2 cellular contexts compared by ENCODE assay signal in the genomic region with DNA sequence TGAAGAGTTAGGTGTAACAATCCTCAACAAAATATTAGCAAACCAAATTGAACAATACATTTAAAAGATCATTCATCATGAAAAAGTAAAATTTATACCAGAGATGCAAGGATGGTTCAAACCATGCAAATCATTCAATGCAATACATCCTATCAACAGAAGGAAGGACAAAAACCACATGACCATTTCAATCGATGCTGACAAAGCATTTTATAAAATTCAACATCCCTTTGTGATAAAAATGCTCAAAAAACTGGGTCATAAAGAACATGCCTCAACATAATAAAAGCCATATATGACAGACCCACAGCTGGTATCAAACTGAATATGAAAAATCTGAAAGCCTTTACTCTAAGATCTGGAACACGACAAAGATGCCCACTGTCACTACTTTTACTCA.
TF ChIP-seq lines count a peak whose summit lies in the region.

No MANE protein-coding gene starts in this region.

TF ChIP-seq in HepG2, 621 proteins besides CTCF, POLR2A, EP300 and RAD21 (continued from another document):
- TF ChIP-seq, protein P1, sequence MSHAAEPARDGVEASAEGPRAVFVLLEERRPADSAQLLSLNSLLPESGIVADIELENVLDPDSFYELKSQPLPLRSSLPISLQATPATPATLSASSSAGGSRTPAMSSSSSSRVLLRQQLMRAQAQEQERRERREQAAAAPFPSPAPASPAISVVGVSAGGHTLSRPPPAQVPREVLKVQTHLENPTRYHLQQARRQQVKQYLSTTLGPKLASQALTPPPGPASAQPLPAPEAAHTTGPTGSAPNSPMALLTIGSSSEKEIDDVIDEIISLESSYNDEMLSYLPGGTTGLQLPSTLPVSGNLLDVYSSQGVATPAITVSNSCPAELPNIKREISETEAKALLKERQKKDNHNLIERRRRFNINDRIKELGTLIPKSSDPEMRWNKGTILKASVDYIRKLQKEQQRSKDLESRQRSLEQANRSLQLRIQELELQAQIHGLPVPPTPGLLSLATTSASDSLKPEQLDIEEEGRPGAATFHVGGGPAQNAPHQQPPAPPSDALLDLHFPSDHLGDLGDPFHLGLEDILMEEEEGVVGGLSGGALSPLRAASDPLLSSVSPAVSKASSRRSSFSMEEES (CRISPR knock-in tag; IDR thresholded peaks at IDR 0.05): no peak
- TF ChIP-seq CBX2 (IDR thresholded peaks at IDR 0.05; ENCODE audit: low read depth, low read length): no peak
- TF ChIP-seq CBX2 (CRISPR knock-in tag; IDR thresholded peaks at IDR 0.05; ENCODE audit: low read depth): no peak
- TF ChIP-seq, protein P2, sequence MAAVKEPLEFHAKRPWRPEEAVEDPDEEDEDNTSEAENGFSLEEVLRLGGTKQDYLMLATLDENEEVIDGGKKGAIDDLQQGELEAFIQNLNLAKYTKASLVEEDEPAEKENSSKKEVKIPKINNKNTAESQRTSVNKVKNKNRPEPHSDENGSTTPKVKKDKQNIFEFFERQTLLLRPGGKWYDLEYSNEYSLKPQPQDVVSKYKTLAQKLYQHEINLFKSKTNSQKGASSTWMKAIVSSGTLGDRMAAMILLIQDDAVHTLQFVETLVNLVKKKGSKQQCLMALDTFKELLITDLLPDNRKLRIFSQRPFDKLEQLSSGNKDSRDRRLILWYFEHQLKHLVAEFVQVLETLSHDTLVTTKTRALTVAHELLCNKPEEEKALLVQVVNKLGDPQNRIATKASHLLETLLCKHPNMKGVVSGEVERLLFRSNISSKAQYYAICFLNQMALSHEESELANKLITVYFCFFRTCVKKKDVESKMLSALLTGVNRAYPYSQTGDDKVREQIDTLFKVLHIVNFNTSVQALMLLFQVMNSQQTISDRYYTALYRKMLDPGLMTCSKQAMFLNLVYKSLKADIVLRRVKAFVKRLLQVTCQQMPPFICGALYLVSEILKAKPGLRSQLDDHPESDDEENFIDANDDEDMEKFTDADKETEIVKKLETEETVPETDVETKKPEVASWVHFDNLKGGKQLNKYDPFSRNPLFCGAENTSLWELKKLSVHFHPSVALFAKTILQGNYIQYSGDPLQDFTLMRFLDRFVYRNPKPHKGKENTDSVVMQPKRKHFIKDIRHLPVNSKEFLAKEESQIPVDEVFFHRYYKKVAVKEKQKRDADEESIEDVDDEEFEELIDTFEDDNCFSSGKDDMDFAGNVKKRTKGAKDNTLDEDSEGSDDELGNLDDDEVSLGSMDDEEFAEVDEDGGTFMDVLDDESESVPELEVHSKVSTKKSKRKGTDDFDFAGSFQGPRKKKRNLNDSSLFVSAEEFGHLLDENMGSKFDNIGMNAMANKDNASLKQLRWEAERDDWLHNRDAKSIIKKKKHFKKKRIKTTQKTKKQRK (IDR thresholded peaks at IDR 0.05; ENCODE audit: low read length): no peak
- no peak for TF ChIP-seq BCL6 (CRISPR knock-in tag; IDR thresholded peaks at IDR 0.05)
- TF ChIP-seq MAF1 (CRISPR knock-in tag; IDR thresholded peaks at IDR 0.05; ENCODE audit: borderline replicate concordance): no peak
- TF ChIP-seq KLF12 (CRISPR knock-in tag; IDR thresholded peaks at IDR 0.05; ENCODE audit: borderline replicate concordance): no peak
- TF ChIP-seq ZKSCAN5 (CRISPR knock-in tag; IDR thresholded peaks at IDR 0.05): no peak
- TF ChIP-seq XBP1 (CRISPR knock-in tag; IDR thresholded peaks at IDR 0.05): no peak
- no peak for TF ChIP-seq PHB2 (IDR thresholded peaks at IDR 0.05; ENCODE audit: partially characterized antibody)
- no peak for TF ChIP-seq ZNF501 (CRISPR knock-in tag; IDR thresholded peaks at IDR 0.05)

TF ChIP-seq in K562, 482 proteins besides CTCF, POLR2A, EP300 and RAD21 (continued from another document):
- TF ChIP-seq, protein P3, sequence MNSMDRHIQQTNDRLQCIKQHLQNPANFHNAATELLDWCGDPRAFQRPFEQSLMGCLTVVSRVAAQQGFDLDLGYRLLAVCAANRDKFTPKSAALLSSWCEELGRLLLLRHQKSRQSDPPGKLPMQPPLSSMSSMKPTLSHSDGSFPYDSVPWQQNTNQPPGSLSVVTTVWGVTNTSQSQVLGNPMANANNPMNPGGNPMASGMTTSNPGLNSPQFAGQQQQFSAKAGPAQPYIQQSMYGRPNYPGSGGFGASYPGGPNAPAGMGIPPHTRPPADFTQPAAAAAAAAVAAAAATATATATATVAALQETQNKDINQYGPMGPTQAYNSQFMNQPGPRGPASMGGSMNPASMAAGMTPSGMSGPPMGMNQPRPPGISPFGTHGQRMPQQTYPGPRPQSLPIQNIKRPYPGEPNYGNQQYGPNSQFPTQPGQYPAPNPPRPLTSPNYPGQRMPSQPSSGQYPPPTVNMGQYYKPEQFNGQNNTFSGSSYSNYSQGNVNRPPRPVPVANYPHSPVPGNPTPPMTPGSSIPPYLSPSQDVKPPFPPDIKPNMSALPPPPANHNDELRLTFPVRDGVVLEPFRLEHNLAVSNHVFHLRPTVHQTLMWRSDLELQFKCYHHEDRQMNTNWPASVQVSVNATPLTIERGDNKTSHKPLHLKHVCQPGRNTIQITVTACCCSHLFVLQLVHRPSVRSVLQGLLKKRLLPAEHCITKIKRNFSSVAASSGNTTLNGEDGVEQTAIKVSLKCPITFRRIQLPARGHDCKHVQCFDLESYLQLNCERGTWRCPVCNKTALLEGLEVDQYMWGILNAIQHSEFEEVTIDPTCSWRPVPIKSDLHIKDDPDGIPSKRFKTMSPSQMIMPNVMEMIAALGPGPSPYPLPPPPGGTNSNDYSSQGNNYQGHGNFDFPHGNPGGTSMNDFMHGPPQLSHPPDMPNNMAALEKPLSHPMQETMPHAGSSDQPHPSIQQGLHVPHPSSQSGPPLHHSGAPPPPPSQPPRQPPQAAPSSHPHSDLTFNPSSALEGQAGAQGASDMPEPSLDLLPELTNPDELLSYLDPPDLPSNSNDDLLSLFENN (IDR thresholded peaks at IDR 0.05; ENCODE audit: low read depth in 2 of 2, low read length in 2 of 2): no peak
- TF ChIP-seq, protein P4, sequence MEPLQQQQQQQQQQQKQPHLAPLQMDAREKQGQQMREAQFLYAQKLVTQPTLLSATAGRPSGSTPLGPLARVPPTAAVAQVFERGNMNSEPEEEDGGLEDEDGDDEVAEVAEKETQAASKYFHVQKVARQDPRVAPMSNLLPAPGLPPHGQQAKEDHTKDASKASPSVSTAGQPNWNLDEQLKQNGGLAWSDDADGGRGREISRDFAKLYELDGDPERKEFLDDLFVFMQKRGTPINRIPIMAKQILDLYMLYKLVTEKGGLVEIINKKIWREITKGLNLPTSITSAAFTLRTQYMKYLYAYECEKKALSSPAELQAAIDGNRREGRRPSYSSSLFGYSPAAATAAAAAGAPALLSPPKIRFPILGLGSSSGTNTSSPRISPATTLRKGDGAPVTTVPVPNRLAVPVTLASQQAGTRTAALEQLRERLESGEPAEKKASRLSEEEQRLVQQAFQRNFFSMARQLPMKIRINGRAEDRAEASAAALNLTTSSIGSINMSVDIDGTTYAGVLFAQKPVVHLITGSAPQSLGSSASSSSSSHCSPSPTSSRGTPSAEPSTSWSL (CRISPR knock-in tag; IDR thresholded peaks at IDR 0.05; ENCODE audit: borderline replicate concordance): no peak
- no peak for TF ChIP-seq SMARCC2 (IDR thresholded peaks at IDR 0.05; ENCODE audit: low read depth)
